Comparison of ENCODE assay signal across 6 cellular contexts in genomic region chr19:15453091-15453498, GRCh38. TPM values are rescaled to one million over a fixed set of nuclear protein-coding genes. Genes with fewer than 3 reads are reported as not detected.
DNase-seq lines count a peak whose midpoint lies in the region; ATAC-seq, FAIRE-seq and TF ChIP-seq lines count a peak whose summit lies in the region.

No MANE protein-coding gene starts in this region.

- H3K4me1 ChIP-seq in mesenchymal stem cell (ENCODE audit: control insufficient read depth, insufficient read depth, low read depth, low read length) (peaks cover 30% of the 10 kb centered on the region), small intestine (ENCODE audit: control insufficient read depth in 2 of 2, insufficient read depth in 1 of 2, low read depth in 1 of 2, low read length in 1 of 2) (peaks cover 0 to 3% of the 10 kb centered on the region in 2 donors)

- H3K14ac ChIP-seq in mesenchymal stem cell (ENCODE audit: low read length in 2 of 2), result peak overlapping the region in 1 of 2 experiments; percentile 3

- DNase-seq in AG08395 (ENCODE audit: low spot score) (peak; percentile 48), choroid plexus epithelial cell (ENCODE audit: low read depth) (no peak), mesenchymal stem cell (peak; percentile 48), small intestine (no peak)
- DNase-seq in activated CD4-positive, alpha-beta T cell treated with anti-CD3 and anti-CD28 coated beads, Interleukin-2, amount 50 U/mL, for 1 hour, result no peak

- peak overlapping the region; percentile 77 for H3K4me2 ChIP-seq in mesenchymal stem cell (ENCODE audit: low read length, poor library complexity, severe bottlenecking)

- H2AFZ ChIP-seq in mesenchymal stem cell (ENCODE audit: low read depth, low read length), result peak overlapping the region; percentile 16

- peak overlapping the region; percentile 60 for H3K4me3 ChIP-seq in choroid plexus epithelial cell (ENCODE audit: low read depth, low read length)
- peak overlapping the region; percentile 46 to 82 for H3K4me3 ChIP-seq in mesenchymal stem cell (ENCODE audit: insufficient read depth in 1 of 2, low read depth in 1 of 2, low read length in 2 of 2)
- H3K4me3 ChIP-seq in small intestine (ENCODE audit: low read depth in 1 of 2, low read length in 2 of 2), result peak overlapping the region in 1 of 2 donors; percentile 47

- H3K9ac ChIP-seq in mesenchymal stem cell (ENCODE audit: low read length), result peak overlapping the region; percentile 80

- H3K27me3 ChIP-seq in mesenchymal stem cell (ENCODE audit: control insufficient read depth in 1 of 2, insufficient read depth in 1 of 2, low read length in 2 of 2) (peaks cover 33 to 48% of the 10 kb centered on the region in 2 experiments), small intestine (ENCODE audit: control insufficient read depth in 2 of 2, insufficient read depth in 2 of 2, low read length in 2 of 2) (peaks cover 3 to 5% of the 10 kb centered on the region in 2 donors)

- H3K27ac ChIP-seq in mesenchymal stem cell (ENCODE audit: low read length, poor library complexity, severe bottlenecking), result no peak overlapping the region
- H3K27ac ChIP-seq in small intestine (ENCODE audit: low read depth in 1 of 2, low read length in 1 of 2), result peak overlapping the region in 1 of 2 donors; percentile 49

- no peak overlapping the region for H2BK12ac ChIP-seq in mesenchymal stem cell (ENCODE audit: low read length in 2 of 2)

- peak; percentile 20 for TF ChIP-seq CTCF in choroid plexus epithelial cell (conservative IDR thresholded peaks at IDR 0.05; ENCODE audit: low read depth, low read length)

- no peaks in the 10 kb centered on the region for H3K9me3 ChIP-seq in mesenchymal stem cell (ENCODE audit: control insufficient read depth, low read length)
- no peaks in the 10 kb centered on the region for H3K9me3 ChIP-seq in small intestine (ENCODE audit: control insufficient read depth, low read depth)

- H2BK15ac ChIP-seq in mesenchymal stem cell (ENCODE audit: low read depth, poor library complexity, severe bottlenecking), result peak overlapping the region; percentile 13

- no peak overlapping the region for H2AK5ac ChIP-seq in mesenchymal stem cell (ENCODE audit: low read length, severe bottlenecking)

- H3K18ac ChIP-seq in mesenchymal stem cell (ENCODE audit: low read depth in 1 of 2, low read length in 2 of 2), result peak overlapping the region; percentile 55 to 89

- no peak overlapping the region for H2BK120ac ChIP-seq in mesenchymal stem cell (ENCODE audit: low read depth, low read length)

- H4K8ac ChIP-seq in mesenchymal stem cell (ENCODE audit: low read length), result peak overlapping the region; percentile 81

- peaks cover 2% of the 10 kb centered on the region for H3K79me1 ChIP-seq in mesenchymal stem cell (replicated peaks; ENCODE audit: low read length, poor library complexity, severe bottlenecking)

- no peak overlapping the region for H2BK5ac ChIP-seq in mesenchymal stem cell (ENCODE audit: low read depth, low read length, poor library complexity, severe bottlenecking)

- H3K36me3 ChIP-seq in mesenchymal stem cell (ENCODE audit: control insufficient read depth in 1 of 2, insufficient read depth in 2 of 2, low read depth in 1 of 2, low read length in 2 of 2) (peaks cover 0 to 2% of the 10 kb centered on the region in 2 experiments), small intestine (ENCODE audit: control insufficient read depth in 2 of 2, insufficient read depth in 2 of 2, low read length in 2 of 2) (peaks cover 0 to 5% of the 10 kb centered on the region in 2 donors)

- H4K91ac ChIP-seq in mesenchymal stem cell (ENCODE audit: low read length), result peak overlapping the region; percentile 81

- peak overlapping the region in 1 of 2 experiments; percentile 14 for H3K4ac ChIP-seq in mesenchymal stem cell (ENCODE audit: low read depth in 1 of 2, low read length in 2 of 2)

- no peak for FAIRE-seq in small intestine (lab: Jason Lieb, UNC)

- no peak for ATAC-seq in HG02870 (IDR thresholded peaks at IDR 0.05; ENCODE audit: unreplicated experiment)

- WGBS in mesenchymal stem cell, result 5% methylated on average over 31 of the region's 42 CpGs
- WGBS in small intestine, 3 donors, result 8 to 45% (median 29%) methylated on average over 34 to 42 of the region's 42 CpGs

- H3K23ac ChIP-seq in mesenchymal stem cell (ENCODE audit: low read length in 2 of 2), result no peak overlapping the region

RNA-seq across cellular contexts. Expression of gene WIZ, which starts 3.3 kb away (rescaled TPM):
- 35.6 TPM for polyA plus RNA-seq in mesenchymal stem cell (2013, experiment 1 of 2)
- 34.6 TPM for polyA plus RNA-seq in mesenchymal stem cell (2013, experiment 2 of 2)
- polyA plus RNA-seq in small intestine, result 10 to 100 TPM in 2 of 3 donors, 1 to 10 TPM in 1; 7.0 to 18.0 (median 13.0) TPM

RNA-seq across cellular contexts. Expression of gene RASAL3, which starts 11.2 kb away (rescaled TPM):
- polyA plus RNA-seq in mesenchymal stem cell (2013, experiment 1 of 2), result 0.12 TPM
- polyA plus RNA-seq in mesenchymal stem cell (2013, experiment 2 of 2), result 0.18 TPM
- polyA plus RNA-seq in small intestine, result 1 to 10 TPM; 1.3 to 8.1 (median 2.6) TPM

RNA-seq across cellular contexts. Expression of gene PGLYRP2, which starts 26.2 kb away (rescaled TPM):
- polyA plus RNA-seq in mesenchymal stem cell (2013, experiment 1 of 2), result not detected
- polyA plus RNA-seq in mesenchymal stem cell (2013, experiment 2 of 2), result not detected
- polyA plus RNA-seq in small intestine, result under 1 TPM in 1 of 3 donors, not detected in 2; 0.54 TPM

RNA-seq across cellular contexts. Expression of gene AKAP8L, which starts 34.3 kb away (rescaled TPM):
- polyA plus RNA-seq in mesenchymal stem cell (2013, experiment 1 of 2), result 54.6 TPM
- polyA plus RNA-seq in mesenchymal stem cell (2013, experiment 2 of 2), result 48.4 TPM
- 100 to 1,000 TPM in 1 of 3 donors, 10 to 100 TPM in 2; 40.4 to 134 (median 94.2) TPM for polyA plus RNA-seq in small intestine

RNA-seq across cellular contexts. Expression of gene CYP4F22, which starts 55.2 kb away (rescaled TPM):
- polyA plus RNA-seq in mesenchymal stem cell (2013, experiment 1 of 2), result not detected
- not detected for polyA plus RNA-seq in mesenchymal stem cell (2013, experiment 2 of 2)
- under 1 TPM in 1 of 3 donors, not detected in 2; 0.15 TPM for polyA plus RNA-seq in small intestine

Comparison
In these comparisons a context has a peak if more than half of its experiments do, and no peak if none do; other contexts are left out.
1. DNase-seq: peak in AG08395 (single experiment) and mesenchymal stem cell (single experiment); none in choroid plexus epithelial cell (single experiment), small intestine (single experiment) and activated CD4-positive, alpha-beta T cell treated with anti-CD3 and anti-CD28 coated beads, Interleukin-2, amount 50 U/mL, for 1 hour (single experiment).